Comparison of ENCODE assay signal across 12 cellular contexts in the genomic region with DNA sequence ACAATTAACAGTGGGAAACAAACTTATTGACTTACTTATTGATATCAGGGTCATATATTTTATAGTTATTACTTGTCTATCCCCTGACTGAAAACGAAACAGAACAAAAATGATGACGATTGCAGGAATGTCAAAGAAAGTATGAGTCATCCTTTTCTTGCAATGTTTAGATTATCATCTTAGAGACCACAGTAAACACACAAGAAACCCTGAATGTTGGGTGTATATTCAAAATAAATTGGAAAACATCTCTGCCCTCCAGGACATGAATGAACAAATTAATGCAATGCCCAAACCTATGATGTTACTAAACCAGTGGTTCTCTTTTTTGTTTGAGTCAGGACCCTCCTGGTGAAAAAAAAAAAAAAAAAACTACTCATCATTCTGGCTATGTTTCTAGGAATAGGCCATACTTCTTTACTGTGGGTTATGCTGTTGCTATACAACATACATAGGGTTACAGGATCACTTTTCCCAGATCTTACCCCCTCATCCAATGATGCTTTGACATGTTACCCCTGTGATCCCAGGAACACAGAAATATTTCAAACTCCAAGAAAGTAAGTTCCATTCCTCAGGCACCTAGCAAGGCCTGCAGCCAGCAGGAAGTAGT.
A peak's percentile ranks its signal among the peaks of the same experiment; 100 is the strongest.
DNase-seq lines count a peak whose midpoint lies in the region; ATAC-seq and TF ChIP-seq lines count a peak whose summit lies in the region.
"Had no signal": no experiment of that assay in that cellular context is flagged by ENCODE, and none has a peak within 500 bp of the region (broad histone marks: within the 10 kb centered on the region; RNA-seq: fewer than 3 reads in every experiment).

No MANE protein-coding gene starts in this region.

- H3K27ac ChIP-seq in naive thymus-derived CD4-positive, alpha-beta T cell (ENCODE audit: low read depth, low read length), result no peak overlapping the region

- H3K27me3 Mint-ChIP-seq in mesothelial cell of epicardium (ENCODE audit: low read depth), result no peaks in the 10 kb centered on the region
- no peaks in the 10 kb centered on the region for H3K27me3 Mint-ChIP-seq in naive thymus-derived CD4-positive, alpha-beta T cell
- H3K27me3 Mint-ChIP-seq: CD4-positive, alpha-beta T cell had no signal

- in situ Hi-C loops in Caki2 (cut with HindIII; ENCODE audit: low pct_unique_long_range_greater_than_20kb, low sequenced_read_pairs), result no loop called here

- H3K4me1 Mint-ChIP-seq in mesothelial cell of epicardium, result peaks cover 31% of the 10 kb centered on the region
- H3K4me1 Mint-ChIP-seq in naive thymus-derived CD4-positive, alpha-beta T cell, result no peaks in the 10 kb centered on the region

- TF ChIP-seq CTCF in choroid plexus epithelial cell (conservative IDR thresholded peaks at IDR 0.05; ENCODE audit: low read depth, low read length) (no peak), mesothelial cell of epicardium (IDR thresholded peaks at IDR 0.05; ENCODE audit: unreplicated experiment) (no peak)

- intact Hi-C loops in naive thymus-derived CD4-positive, alpha-beta T cell (cut with micrococcal nuclease), result no loop called here

- H3K27ac Mint-ChIP-seq in mesothelial cell of epicardium, result peak overlapping the region; percentile 93
- H3K27ac Mint-ChIP-seq in naive thymus-derived CD4-positive, alpha-beta T cell, result no peak overlapping the region
- H3K27ac Mint-ChIP-seq: CD4-positive, alpha-beta T cell; nephron progenitor cell had no signal

- DNase-seq in Caki2 (ENCODE audit: low read depth) (peak; percentile 76), NCI-H226 (peak; percentile 79), choroid plexus epithelial cell (ENCODE audit: low read depth) (peak; percentile 94), mesothelial cell of epicardium (ENCODE audit: low spot score in 2 of 2, unreplicated experiment in 2 of 2) (no peak)
- no peak for DNase-seq in naive thymus-derived CD4-positive, alpha-beta T cell
- DNase-seq: CD4-positive, alpha-beta T cell; NCI-H510A treated with DMSO at 0.1 percent for 48 hours; nephron progenitor cell; stimulated activated CD4-positive, alpha-beta T cell treated with anti-CD3 and anti-CD28 coated beads, Interleukin-4, amount 100 ng/mL, for 1 hour had no signal

- H3K9me3 ChIP-seq in naive thymus-derived CD4-positive, alpha-beta T cell (ENCODE audit: control insufficient read depth in 2 of 3, low read length in 3 of 3), result no peaks in the 10 kb centered on the region

- no peaks in the 10 kb centered on the region for H3K27me3 ChIP-seq in naive thymus-derived CD4-positive, alpha-beta T cell (ENCODE audit: control insufficient read depth in 2 of 2, insufficient read depth in 2 of 2, low read length in 2 of 2)

- no peak for ATAC-seq in naive thymus-derived CD4-positive, alpha-beta T cell
- ATAC-seq in GM19023 (IDR thresholded peaks at IDR 0.05; ENCODE audit: unreplicated experiment) (no peak), GM21526 (IDR thresholded peaks at IDR 0.05; ENCODE audit: low FRiP score, unreplicated experiment) (no peak), HG03521 (IDR thresholded peaks at IDR 0.05; ENCODE audit: unreplicated experiment) (no peak)

- H3K36me3 ChIP-seq in naive thymus-derived CD4-positive, alpha-beta T cell (ENCODE audit: control insufficient read depth in 2 of 3, insufficient read depth in 3 of 3, low read length in 3 of 3), result no peaks in the 10 kb centered on the region

- H3K4me1 ChIP-seq in naive thymus-derived CD4-positive, alpha-beta T cell (ENCODE audit: control insufficient read depth in 2 of 2, insufficient read depth in 2 of 2, low read length in 2 of 2), result no peaks in the 10 kb centered on the region

- H3K4me3 ChIP-seq in choroid plexus epithelial cell (ENCODE audit: low read depth, low read length), result no peak overlapping the region
- no peak overlapping the region for H3K4me3 ChIP-seq in naive thymus-derived CD4-positive, alpha-beta T cell (ENCODE audit: low read length)

- CTCF ChIA-PET in naive thymus-derived CD4-positive, alpha-beta T cell (lab: Charles Lee), result interaction anchor here (0.7 kb wide), 1 partner anchor 118 kb away, joined by 3 read pairs; no protein-coding TSS in a partner anchor

- POLR2A ChIA-PET in naive thymus-derived CD4-positive, alpha-beta T cell (lab: Charles Lee), result no interaction called here

- H3K4me3 Mint-ChIP-seq in mesothelial cell of epicardium, result no peak overlapping the region
- no peak overlapping the region for H3K4me3 Mint-ChIP-seq in naive thymus-derived CD4-positive, alpha-beta T cell
- H3K4me3 Mint-ChIP-seq: CD4-positive, alpha-beta T cell; nephron progenitor cell had no signal

- peaks cover 10% of the 10 kb centered on the region for H3K36me3 Mint-ChIP-seq in mesothelial cell of epicardium
- no peaks in the 10 kb centered on the region for H3K36me3 Mint-ChIP-seq in naive thymus-derived CD4-positive, alpha-beta T cell

- H3K9me3 Mint-ChIP-seq in mesothelial cell of epicardium, result peaks cover 17% of the 10 kb centered on the region
- peaks cover 0 to 7% (median 4%) of the 10 kb centered on the region in 11 donors for H3K9me3 Mint-ChIP-seq in naive thymus-derived CD4-positive, alpha-beta T cell

Comparison
In these comparisons a context has a peak if more than half of its experiments do, and no peak if none do; other contexts are left out.
1. DNase-seq: peak in Caki2 (single experiment), NCI-H226 (single experiment) and choroid plexus epithelial cell (single experiment); none in mesothelial cell of epicardium (0 of 2) and naive thymus-derived CD4-positive, alpha-beta T cell (0 of 9).